Comparison of ENCODE assay signal across 2 cellular contexts in the genomic region with DNA sequence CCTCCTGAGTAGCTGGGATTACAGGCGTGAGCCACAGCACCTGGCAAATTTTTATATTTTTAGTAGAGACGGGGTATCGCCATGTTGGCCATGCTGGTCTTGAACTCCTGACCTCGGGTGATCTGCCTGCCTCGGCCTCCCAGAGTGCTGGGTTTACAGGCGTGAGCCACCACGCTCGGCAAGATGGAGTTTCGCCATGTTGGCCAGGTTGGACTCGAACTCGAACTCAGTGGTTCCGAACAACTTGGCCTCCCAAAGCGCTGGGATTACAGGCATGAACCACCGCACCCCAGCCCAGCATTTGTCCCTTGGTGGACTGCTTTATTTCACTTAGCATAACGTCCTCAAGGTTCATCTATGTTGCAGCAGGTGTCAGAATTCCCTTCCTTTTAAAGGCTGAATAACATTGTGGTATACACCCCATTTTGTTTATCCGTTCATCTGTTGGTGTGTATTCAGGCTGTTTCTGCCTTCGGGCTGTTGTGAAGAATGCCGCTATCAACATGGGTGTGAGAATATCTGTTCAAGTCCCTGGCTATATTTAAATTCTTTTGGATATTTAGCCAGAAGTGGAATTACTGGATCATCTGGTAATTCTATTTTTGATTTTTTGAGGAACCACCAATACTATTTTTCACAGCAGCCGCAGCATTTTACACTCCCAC.
TF ChIP-seq lines count a peak whose summit lies in the region.

No MANE protein-coding gene starts in this region.

TF ChIP-seq in IMR-90, 13 proteins besides CTCF, POLR2A, EP300 and RAD21:
- TF ChIP-seq BHLHE40 (IDR thresholded peaks at IDR 0.05; ENCODE audit: low read depth, low read length) (no peak), SMC3 (IDR thresholded peaks at IDR 0.05; ENCODE audit: low read depth, low read length) (no peak), MXI1 (IDR thresholded peaks at IDR 0.05; ENCODE audit: borderline replicate concordance, low read depth, low read length) (no peak), CHD1 (IDR thresholded peaks at IDR 0.05; ENCODE audit: low read depth, low read length) (no peak), NFE2L2 (IDR thresholded peaks at IDR 0.05; ENCODE audit: low read depth, low read length) (no peak), MAZ (IDR thresholded peaks at IDR 0.05; ENCODE audit: borderline replicate concordance, low read depth, low read length) (no peak), FOS (IDR thresholded peaks at IDR 0.05; ENCODE audit: low read depth, low read length) (no peak), MAFK (IDR thresholded peaks at IDR 0.05; ENCODE audit: low read depth, low read length) (no peak), CEBPB (IDR thresholded peaks at IDR 0.05; ENCODE audit: low read depth, low read length) (no peak), USF2 (IDR thresholded peaks at IDR 0.05; ENCODE audit: low read depth, low read length) (no peak), RCOR1 (IDR thresholded peaks at IDR 0.05; ENCODE audit: insufficient replicate concordance, low read length) (no peak), ELK1 (IDR thresholded peaks at IDR 0.05; ENCODE audit: borderline replicate concordance, low read depth, low read length) (no peak), RFX5 (IDR thresholded peaks at IDR 0.05; ENCODE audit: low read depth, low read length) (no peak)
TF ChIP-seq in IMR-90: peak in this region for 0.

TF ChIP-seq in neural cell, 6 proteins besides CTCF, POLR2A, EP300 and RAD21:
- TF ChIP-seq TAF1 (IDR thresholded peaks at IDR 0.05; ENCODE audit: low read depth) (no peak), REST (IDR thresholded peaks at IDR 0.05; ENCODE audit: borderline replicate concordance) (no peak), MXI1 (conservative IDR thresholded peaks at IDR 0.05; ENCODE audit: poor library complexity, severe bottlenecking) (no peak)
TF ChIP-seq in neural cell: peak in this region for 0.
